ENCODE assay signal across 10 cellular contexts in the genomic region with DNA sequence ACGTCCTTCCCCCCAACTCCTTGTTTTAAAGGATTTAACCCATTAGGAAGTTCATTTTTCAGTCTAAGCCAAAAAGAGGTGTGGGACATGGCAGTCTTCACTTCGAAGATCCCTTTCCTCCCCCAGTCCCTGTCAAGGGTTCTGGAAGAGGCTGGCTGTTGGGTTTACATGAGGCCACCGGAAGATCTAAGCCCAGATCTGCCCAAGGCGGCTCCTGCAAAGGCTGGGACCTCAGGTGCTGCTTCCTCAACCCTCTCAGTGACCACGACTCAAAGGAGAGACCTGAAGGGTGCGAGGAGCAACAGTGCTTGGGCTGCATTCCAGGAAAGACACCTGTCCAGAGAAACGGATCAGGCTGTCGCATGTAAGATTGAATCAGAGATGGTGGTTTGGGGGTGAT. TPM values are rescaled to one million over a fixed set of nuclear protein-coding genes. Genes with fewer than 3 reads are reported as not detected.
"Had no signal": no experiment of that assay in that cellular context is flagged by ENCODE, and none has a peak within 500 bp of the region (broad histone marks: within the 10 kb centered on the region; RNA-seq: fewer than 3 reads in every experiment).

No MANE protein-coding gene starts in this region.

- H3K9me3 Mint-ChIP-seq: HFFc6 had no signal

- H3K9ac ChIP-seq: GM23248 had no signal

- DNase-seq: GM23248, H7, HFFc6, IMR-90, KG1 had no signal

- H3K9me3 ChIP-seq: HAP-1 had no signal

- H3K4me1 ChIP-seq: HAP-1 had no signal

- FAIRE-seq: HTR-8/SVneo, K562 had no signal

- H3K4me3 ChIP-seq: GM23248, HAP-1, K562 had no signal

- H3K27ac Mint-ChIP-seq: HFFc6 had no signal

- ATAC-seq: HCT116 had no signal

- H2AFZ ChIP-seq: GM23248 had no signal

- H3K4me3 Mint-ChIP-seq: HFFc6 had no signal

- H3K36me3 ChIP-seq: HAP-1 had no signal

- H3K27ac ChIP-seq: GM23248 had no signal

RNA-seq across cellular contexts. Expression of a gene that starts 23.5 kb away (rescaled TPM):
- total RNA-seq: GM23248, HFFc6, HT-29, IMR-90 had no signal
- polyA plus RNA-seq: GM23248, IMR-90 had no signal
